ENCODE assay signal across 35 cellular contexts in genomic region chr10:100620087-100620835, GRCh38.
"Had no signal": no experiment of that assay in that cellular context is flagged by ENCODE, and none has a peak within 500 bp of the region (broad histone marks: within the 10 kb centered on the region; RNA-seq: fewer than 3 reads in every experiment).

No MANE protein-coding gene starts in this region.

- H3K36me3 Mint-ChIP-seq: activated naive CD4-positive, alpha-beta T cell treated with anti-CD3 and anti-CD28 coated beads, Interleukin-2, amount 50 U/mL, for 72 hours; activated naive CD8-positive, alpha-beta T cell treated with anti-CD3 and anti-CD28 coated beads for 36 hours; T-cell; WTC11 had no signal

- H3K27ac ChIP-seq: adrenal gland, body of pancreas, brain microvascular endothelial cell, breast epithelium, WERI-Rb-1 had no signal

- H3K36me3 ChIP-seq: adrenal gland, brain microvascular endothelial cell, breast epithelium, WERI-Rb-1 had no signal

- H3K4me3 Mint-ChIP-seq: activated CD4-positive, alpha-beta memory T cell treated with anti-CD3 and anti-CD28 coated beads, Interleukin-2, amount 10 ng/mL, durations not matched to agents 7 days and 5 days; activated CD4-positive, alpha-beta T cell treated with anti-CD3 and anti-CD28 coated beads for 36 hours; activated CD4-positive, alpha-beta T cell treated with anti-CD3 and anti-CD28 coated beads, Interleukin-2, amount 10 ng/mL, durations not matched to agents 7 days and 5 days; activated naive CD4-positive, alpha-beta T cell treated with anti-CD3 and anti-CD28 coated beads for 36 hours; activated naive CD8-positive, alpha-beta T cell treated with anti-CD3 and anti-CD28 coated beads for 36 hours; activated T-cell treated with anti-CD3 and anti-CD28 coated beads, Interleukin-2, amount 50 U/mL, for 4 hours; activated T-cell treated with anti-CD3 and anti-CD28 coated beads, Interleukin-2, amount 50 U/mL, for 72 hours; activated T-helper 1 cell treated with anti-CD3 and anti-CD28 coated beads, Interleukin-12 subunit alpha, Interleukin-12 subunit beta, Interleukin-2, Interleukin-4 antibody, amounts not matched to agents 30 ng/mL and 10 ng/mL and 1 ng/mL, durations not matched to agents 14 hours and 24 hours and 36 hours; activated T-helper 17 cell treated with anti-CD3 and anti-CD28 coated beads, Interleukin-2, amount 50 U/mL, for 72 hours; central memory CD8-positive, alpha-beta T cell; T-cell; T-helper 2 cell treated with Interferon-gamma antibody and Interleukin-4, amounts not matched to agents 5 μg/mL and 100 μg/mL, for 36 hours; WTC11 had no signal

- H3K4me3 ChIP-seq: adrenal gland, body of pancreas, breast epithelium had no signal

- DNase-seq: activated CD4-positive, alpha-beta memory T cell treated with anti-CD3 and anti-CD28 coated beads, Interleukin-2, amount 10 ng/mL, durations not matched to agents 7 days and 5 days; activated CD4-positive, alpha-beta T cell treated with anti-CD3 and anti-CD28 coated beads for 1 hour; activated CD4-positive, alpha-beta T cell treated with anti-CD3 and anti-CD28 coated beads for 36 hours; activated CD4-positive, alpha-beta T cell treated with anti-CD3 and anti-CD28 coated beads for 48 hours; activated CD4-positive, alpha-beta T cell treated with anti-CD3 and anti-CD28 coated beads, Interleukin-2, amount 10 ng/mL, durations not matched to agents 7 days and 5 days; activated CD4-positive, alpha-beta T cell treated with anti-CD3 and anti-CD28 coated beads, Interleukin-2, amount 50 U/mL, for 48 hours; activated CD4-positive, CD25-positive, alpha-beta regulatory T cell; activated CD8-positive, alpha-beta memory T cell treated with anti-CD3 and anti-CD28 coated beads, Interleukin-2, amount 50 U/mL, for 4 hours; activated effector memory CD4-positive, alpha-beta T cell treated with anti-CD3 and anti-CD28 coated beads, Interleukin-2, amount 50 U/mL, for 16 hours; activated gamma-delta T cell treated with Interleukin-2 at 50 U/mL for 16 hours; activated naive CD4-positive, alpha-beta T cell; activated naive CD4-positive, alpha-beta T cell treated with anti-CD3 and anti-CD28 coated beads for 36 hours; activated naive CD4-positive, alpha-beta T cell treated with anti-CD3 and anti-CD28 coated beads, Interleukin-2, amount 50 U/mL, for 16 hours; activated naive CD8-positive, alpha-beta T cell treated with anti-CD3 and anti-CD28 coated beads for 36 hours; activated T-cell treated with anti-CD3 and anti-CD28 coated beads for 4 hours; activated T-cell treated with anti-CD3 and anti-CD28 coated beads, Interleukin-2, amount 50 U/mL, for 1 hour; activated T-cell treated with anti-CD3 and anti-CD28 coated beads, Interleukin-2, amount 50 U/mL, for 4 hours; activated T-cell treated with anti-CD3 and anti-CD28 coated beads, Interleukin-2, amount 50 U/mL, for 72 hours; adrenal gland; amniotic stem cell; body of pancreas; brain microvascular endothelial cell; caudate nucleus; cerebellar nuclear complex; T-cell; T-helper 2 cell; T-helper 9 cell; WERI-Rb-1 had no signal

- H3K27ac Mint-ChIP-seq: activated CD4-positive, alpha-beta memory T cell treated with anti-CD3 and anti-CD28 coated beads, Interleukin-2, amount 10 ng/mL, durations not matched to agents 7 days and 5 days; activated CD4-positive, alpha-beta T cell treated with anti-CD3 and anti-CD28 coated beads for 36 hours; activated CD4-positive, alpha-beta T cell treated with anti-CD3 and anti-CD28 coated beads, Interleukin-2, amount 10 ng/mL, durations not matched to agents 7 days and 5 days; activated naive CD4-positive, alpha-beta T cell treated with anti-CD3 and anti-CD28 coated beads for 36 hours; activated naive CD4-positive, alpha-beta T cell treated with anti-CD3 and anti-CD28 coated beads, Interleukin-2, amount 50 U/mL, for 72 hours; activated naive CD8-positive, alpha-beta T cell treated with anti-CD3 and anti-CD28 coated beads for 36 hours; activated T-cell treated with anti-CD3 and anti-CD28 coated beads, Interleukin-2, amount 50 U/mL, for 72 hours; activated T-helper 1 cell treated with anti-CD3 and anti-CD28 coated beads, Interleukin-12 subunit alpha, Interleukin-12 subunit beta, Interleukin-2, Interleukin-4 antibody, amounts not matched to agents 30 ng/mL and 10 ng/mL and 1 ng/mL, durations not matched to agents 14 hours and 24 hours and 36 hours; activated T-helper 17 cell treated with anti-CD3 and anti-CD28 coated beads, Interleukin-2, amount 50 U/mL, for 72 hours; T-cell; T-helper 2 cell treated with Interferon-gamma antibody and Interleukin-4, amounts not matched to agents 5 μg/mL and 100 μg/mL, for 36 hours; WTC11 had no signal

- H3K4me1 Mint-ChIP-seq: activated CD4-positive, alpha-beta T cell treated with anti-CD3 and anti-CD28 coated beads for 36 hours; activated CD4-positive, alpha-beta T cell treated with anti-CD3 and anti-CD28 coated beads, Interleukin-2, amount 10 ng/mL, durations not matched to agents 7 days and 5 days; activated naive CD8-positive, alpha-beta T cell treated with anti-CD3 and anti-CD28 coated beads for 36 hours; central memory CD8-positive, alpha-beta T cell had no signal

- H3K9me3 Mint-ChIP-seq: activated CD4-positive, alpha-beta memory T cell treated with anti-CD3 and anti-CD28 coated beads, Interleukin-2, amount 10 ng/mL, durations not matched to agents 7 days and 5 days; activated CD4-positive, alpha-beta T cell treated with anti-CD3 and anti-CD28 coated beads, Interleukin-2, amount 10 ng/mL, durations not matched to agents 7 days and 5 days; activated naive CD4-positive, alpha-beta T cell treated with anti-CD3 and anti-CD28 coated beads for 36 hours; activated naive CD4-positive, alpha-beta T cell treated with anti-CD3 and anti-CD28 coated beads, Interleukin-2, amount 50 U/mL, for 72 hours; activated naive CD8-positive, alpha-beta T cell treated with anti-CD3 and anti-CD28 coated beads for 36 hours; activated T-cell treated with anti-CD3 and anti-CD28 coated beads, Interleukin-2, amount 50 U/mL, for 4 hours; activated T-cell treated with anti-CD3 and anti-CD28 coated beads, Interleukin-2, amount 50 U/mL, for 72 hours; activated T-helper 1 cell treated with anti-CD3 and anti-CD28 coated beads, Interleukin-12 subunit alpha, Interleukin-12 subunit beta, Interleukin-2, Interleukin-4 antibody, amounts not matched to agents 30 ng/mL and 10 ng/mL and 1 ng/mL, durations not matched to agents 14 hours and 24 hours and 36 hours; activated T-helper 17 cell treated with anti-CD3 and anti-CD28 coated beads, Interleukin-2, amount 50 U/mL, for 72 hours; central memory CD8-positive, alpha-beta T cell; T-cell; T-helper 2 cell treated with Interferon-gamma antibody and Interleukin-4, amounts not matched to agents 5 μg/mL and 100 μg/mL, for 36 hours; WTC11 had no signal

- H3K9me3 ChIP-seq: adrenal gland, body of pancreas, breast epithelium had no signal

- H3K4me1 ChIP-seq: adrenal gland, body of pancreas, breast epithelium had no signal
